8 cellular contexts compared by ENCODE assay signal in genomic region chr4:76951333-76952033, GRCh38. TPM values are rescaled to one million over a fixed set of nuclear protein-coding genes. Genes with fewer than 3 reads are reported as not detected.
A peak's percentile ranks its signal among the peaks of the same experiment; 100 is the strongest.
DNase-seq lines count a peak whose midpoint lies in the region; ATAC-seq and TF ChIP-seq lines count a peak whose summit lies in the region.

No MANE protein-coding gene starts in this region.

- H3K36me3 ChIP-seq in SJSA1 = peaks cover 74% of the 10 kb centered on the region

- peak overlapping the region; percentile 96 for H3K4me3 ChIP-seq in GM12864 (ENCODE audit: low read depth, low read length)
- peak overlapping the region; percentile 92 for H3K4me3 ChIP-seq in SJSA1
- H3K4me3 ChIP-seq in fibroblast of mammary gland (ENCODE audit: control insufficient read depth, low read depth, low read length) = peak overlapping the region; percentile 90
- H3K4me3 ChIP-seq in retinal pigment epithelial cell (ENCODE audit: low read length) = peak overlapping the region; percentile 84

- H3K4me1 ChIP-seq in SJSA1 (replicated peaks) = peaks cover 31% of the 10 kb centered on the region

- TF ChIP-seq CTCF in GM12864 (IDR thresholded peaks at IDR 0.05; ENCODE audit: low read depth, low read length, missing control alignments) (no peak), fibroblast of mammary gland (conservative IDR thresholded peaks at IDR 0.05; ENCODE audit: control insufficient read depth, insufficient read depth, low read depth, low read length) (no peak), retinal pigment epithelial cell (conservative IDR thresholded peaks at IDR 0.05; ENCODE audit: low read depth, low read length) (no peak)

- peak overlapping the region; percentile 83 for H3K27ac ChIP-seq in SJSA1

- H3K9me3 ChIP-seq in SJSA1 (replicated peaks) = no peaks in the 10 kb centered on the region; the same call in 1 of the 2 replicates

- ATAC-seq in HG03469 (IDR thresholded peaks at IDR 0.05; ENCODE audit: unreplicated experiment) = no peak
- no peak for ATAC-seq in HG02884 (IDR thresholded peaks at IDR 0.05; ENCODE audit: unreplicated experiment)

- DNase-seq in GM12864 (ENCODE audit: low read depth) (no peak), SJSA1 (ENCODE audit: low read depth in 1 of 2, low spot score in 2 of 2) (peak in 1 of 2 experiments; percentile 56), fibroblast of mammary gland (ENCODE audit: low read depth) (no peak), retinal pigment epithelial cell (ENCODE audit: low read depth) (no peak), T1000 (lab: John Stamatoyannopoulos, UW) (no peak)
- DNase-seq in stimulated activated CD4-positive, alpha-beta T cell treated with anti-CD3 and anti-CD28 coated beads, Interleukin-12 subunit alpha, Interleukin-12 subunit beta, amount 100 ng/mL, for 4 hours = no peak

- no peaks in the 10 kb centered on the region for H3K27me3 ChIP-seq in SJSA1 (replicated peaks)

RNA-seq across cellular contexts. Expression of gene SEPTIN11, which starts 1.9 kb away (rescaled TPM):
- total RNA-seq in SJSA1 (2014; rRNA removed; shearing (Covaris generic)) = 255 and 283 TPM in 2 replicates

RNA-seq across cellular contexts. Expression of gene SOWAHB, which starts 53.5 kb away (rescaled TPM):
- total RNA-seq in SJSA1 (2014; rRNA removed; shearing (Covaris generic)) = not detected in 2 replicates
